In genomic region chr11:85627998-85628770, GRCh38 we compare ENCODE assay signal across 1 cellular context.
TF ChIP-seq lines count a peak whose summit lies in the region.

TMEM126B (plus strand) TSS chr11:85628593; CDS start chr11:85628608, 15 bp downstream.

TF ChIP-seq in GM12878, 131 proteins besides CTCF, POLR2A, EP300 and RAD21 (continued from another document):
- no peak for TF ChIP-seq KAT2A (conservative IDR thresholded peaks at IDR 0.05; ENCODE audit: control insufficient read depth, low read depth, low read length)
- TF ChIP-seq PKNOX1 (IDR thresholded peaks at IDR 0.05) = peak; percentile 92
